Comparison of ENCODE assay signal across 14 cellular contexts in genomic region chr9:131263701-131264100, GRCh38. TPM values are rescaled to one million over a fixed set of nuclear protein-coding genes. Genes with fewer than 3 reads are reported as not detected.
DNase-seq lines count a peak whose midpoint lies in the region; ATAC-seq lines count a peak whose summit lies in the region.
"Had no signal": no experiment of that assay in that cellular context is flagged by ENCODE, and none has a peak within 500 bp of the region (broad histone marks: within the 10 kb centered on the region; RNA-seq: fewer than 3 reads in every experiment).

No MANE protein-coding gene starts in this region.

- no peak overlapping the region for H2AK5ac ChIP-seq in mesenchymal stem cell (ENCODE audit: low read length, severe bottlenecking)

- H2BK120ac ChIP-seq in mesenchymal stem cell (ENCODE audit: low read depth, low read length), result peak overlapping the region; percentile 44

- no peak overlapping the region for H3K18ac ChIP-seq in mesenchymal stem cell (ENCODE audit: low read depth in 1 of 2, low read length in 2 of 2)

- H3K27ac ChIP-seq in BLaER1 (no peak overlapping the region), mesenchymal stem cell (ENCODE audit: low read length, poor library complexity, severe bottlenecking) (no peak overlapping the region)
- H3K27ac ChIP-seq in CD4-positive, CD25-positive, alpha-beta regulatory T cell (ENCODE audit: insufficient read depth, low read length, poor library complexity, severe bottlenecking), result peak overlapping the region; percentile 90
- H3K27ac ChIP-seq: colonic mucosa had no signal

- H3K4me1 Mint-ChIP-seq in CD4-positive, CD25-positive, alpha-beta regulatory T cell, result peaks cover 10 to 86% (median 42%) of the 10 kb centered on the region in 4 donors
- peaks cover 64% of the 10 kb centered on the region for H3K4me1 Mint-ChIP-seq in activated T-helper 1 cell treated with anti-CD3 and anti-CD28 coated beads, Interleukin-12 subunit alpha, Interleukin-12 subunit beta, Interleukin-2, Interleukin-4 antibody, amounts not matched to agents 30 ng/mL and 10 ng/mL and 1 ng/mL, durations not matched to agents 14 hours and 24 hours and 36 hours (ENCODE audit: low read depth)

- intact Hi-C loops in activated T-helper 1 cell treated with anti-CD3 and anti-CD28 coated beads, Interleukin-12 subunit alpha, Interleukin-12 subunit beta, Interleukin-2, Interleukin-4 antibody, amounts not matched to agents 30 ng/mL and 10 ng/mL and 1 ng/mL, durations not matched to agents 14 hours and 24 hours and 36 hours (cut with micrococcal nuclease), result no loop called here

- H3K9me3 ChIP-seq in BLaER1, result no peaks in the 10 kb centered on the region
- H3K9me3 ChIP-seq in CD4-positive, CD25-positive, alpha-beta regulatory T cell (ENCODE audit: control insufficient read depth in 2 of 2, low read length in 2 of 2), result no peaks in the 10 kb centered on the region
- H3K9me3 ChIP-seq in mesenchymal stem cell (ENCODE audit: control insufficient read depth, low read length), result no peaks in the 10 kb centered on the region
- H3K9me3 ChIP-seq: colonic mucosa had no signal

- H2BK5ac ChIP-seq in mesenchymal stem cell (ENCODE audit: low read depth, low read length, poor library complexity, severe bottlenecking), result no peak overlapping the region

- H3K4me1 ChIP-seq in BLaER1 (peaks cover 90% of the 10 kb centered on the region), mesenchymal stem cell (ENCODE audit: control insufficient read depth, insufficient read depth, low read depth, low read length) (no peaks in the 10 kb centered on the region)
- peaks cover 88% of the 10 kb centered on the region for H3K4me1 ChIP-seq in CD4-positive, CD25-positive, alpha-beta regulatory T cell (ENCODE audit: control insufficient read depth, insufficient read depth, low read length, poor library complexity, severe bottlenecking)
- H3K4me1 ChIP-seq: colonic mucosa had no signal

- 90% methylated on average over 6 of the region's 6 CpGs for WGBS in mesenchymal stem cell

- peak overlapping the region; percentile 94 to 99 (median 98) for H3K27ac Mint-ChIP-seq in CD4-positive, CD25-positive, alpha-beta regulatory T cell
- H3K27ac Mint-ChIP-seq in activated T-helper 1 cell treated with anti-CD3 and anti-CD28 coated beads, Interleukin-12 subunit alpha, Interleukin-12 subunit beta, Interleukin-2, Interleukin-4 antibody, amounts not matched to agents 30 ng/mL and 10 ng/mL and 1 ng/mL, durations not matched to agents 14 hours and 24 hours and 36 hours, result peak overlapping the region; percentile 84

- H3K27me3 ChIP-seq in BLaER1, result no peaks in the 10 kb centered on the region
- no peaks in the 10 kb centered on the region for H3K27me3 ChIP-seq in CD4-positive, CD25-positive, alpha-beta regulatory T cell (ENCODE audit: control insufficient read depth, insufficient read depth, low read length)
- no peaks in the 10 kb centered on the region for H3K27me3 ChIP-seq in mesenchymal stem cell (ENCODE audit: control insufficient read depth in 1 of 2, insufficient read depth in 1 of 2, low read length in 2 of 2)
- H3K27me3 ChIP-seq: colonic mucosa had no signal

- no peak overlapping the region for H2AFZ ChIP-seq in mesenchymal stem cell (ENCODE audit: low read depth, low read length)

- H3K4me2 ChIP-seq in BLaER1 (peak overlapping the region; percentile 0; the same call in 1 of the 2 replicates), mesenchymal stem cell (ENCODE audit: low read length, poor library complexity, severe bottlenecking) (no peak overlapping the region)

- H3K9ac ChIP-seq in BLaER1 (no peak overlapping the region), mesenchymal stem cell (ENCODE audit: low read length) (no peak overlapping the region)

- H3K4me3 Mint-ChIP-seq in CD4-positive, CD25-positive, alpha-beta regulatory T cell, result peak overlapping the region; percentile 86 to 99 (median 93)
- H3K4me3 Mint-ChIP-seq in activated T-helper 1 cell treated with anti-CD3 and anti-CD28 coated beads, Interleukin-12 subunit alpha, Interleukin-12 subunit beta, Interleukin-2, Interleukin-4 antibody, amounts not matched to agents 30 ng/mL and 10 ng/mL and 1 ng/mL, durations not matched to agents 14 hours and 24 hours and 36 hours, result peak overlapping the region; percentile 49

- H4K91ac ChIP-seq in mesenchymal stem cell (ENCODE audit: low read length), result no peak overlapping the region

- H2BK15ac ChIP-seq in mesenchymal stem cell (ENCODE audit: low read depth, poor library complexity, severe bottlenecking), result peak overlapping the region; percentile 29

- H3K79me1 ChIP-seq in mesenchymal stem cell (replicated peaks; ENCODE audit: low read length, poor library complexity, severe bottlenecking), result no peaks in the 10 kb centered on the region

- no peak overlapping the region for H3K23ac ChIP-seq in mesenchymal stem cell (ENCODE audit: low read length in 2 of 2)

- H3K27me3 Mint-ChIP-seq in CD4-positive, CD25-positive, alpha-beta regulatory T cell, result peaks cover 3% of the 10 kb centered on the region
- H3K27me3 Mint-ChIP-seq in activated T-helper 1 cell treated with anti-CD3 and anti-CD28 coated beads, Interleukin-12 subunit alpha, Interleukin-12 subunit beta, Interleukin-2, Interleukin-4 antibody, amounts not matched to agents 30 ng/mL and 10 ng/mL and 1 ng/mL, durations not matched to agents 14 hours and 24 hours and 36 hours (ENCODE audit: insufficient read depth), result no peaks in the 10 kb centered on the region

- no peak overlapping the region for H2BK12ac ChIP-seq in mesenchymal stem cell (ENCODE audit: low read length in 2 of 2)

- ATAC-seq in CD4-positive, CD25-positive, alpha-beta regulatory T cell (ENCODE audit: low read depth in 2 of 2), result no peak

- H3K14ac ChIP-seq in mesenchymal stem cell (ENCODE audit: low read length in 2 of 2), result no peak overlapping the region

- H3K9me3 Mint-ChIP-seq in CD4-positive, CD25-positive, alpha-beta regulatory T cell, result no peaks in the 10 kb centered on the region
- no peaks in the 10 kb centered on the region for H3K9me3 Mint-ChIP-seq in activated T-helper 1 cell treated with anti-CD3 and anti-CD28 coated beads, Interleukin-12 subunit alpha, Interleukin-12 subunit beta, Interleukin-2, Interleukin-4 antibody, amounts not matched to agents 30 ng/mL and 10 ng/mL and 1 ng/mL, durations not matched to agents 14 hours and 24 hours and 36 hours

- H3K4me3 ChIP-seq in BLaER1, result no peak overlapping the region
- no peak overlapping the region for H3K4me3 ChIP-seq in CD4-positive, CD25-positive, alpha-beta regulatory T cell (ENCODE audit: low read depth, low read length)
- H3K4me3 ChIP-seq in mesenchymal stem cell (ENCODE audit: insufficient read depth in 1 of 2, low read depth in 1 of 2, low read length in 2 of 2), result no peak overlapping the region
- H3K4me3 ChIP-seq: colonic mucosa had no signal

- no peak for DNase-seq in CD4-positive, CD25-positive, alpha-beta regulatory T cell
- DNase-seq in activated T-helper 1 cell treated with anti-CD3 and anti-CD28 coated beads, Interleukin-12 subunit alpha, Interleukin-12 subunit beta, Interleukin-2, Interleukin-4 antibody, amounts not matched to agents 30 ng/mL and 10 ng/mL and 1 ng/mL, durations not matched to agents 14 hours and 24 hours and 36 hours (ENCODE audit: low spot score), result no peak
- DNase-seq in mesenchymal stem cell, result no peak
- no peak for DNase-seq in DMS79 (lab: John Stamatoyannopoulos, UW)
- no peak for DNase-seq in T-helper 9 cell
- DNase-seq in stimulated activated CD4-positive, alpha-beta T cell treated with anti-CD3 and anti-CD28 coated beads, Interleukin-4, amount 100 ng/mL, for 4 hours, result no peak
- no peak for DNase-seq in NCI-H2227 (lab: John Stamatoyannopoulos, UW; ENCODE audit: unreplicated experiment)
- DNase-seq: colonic mucosa; KBM-7; kidney; NCI-H345; SHP77 treated with DMSO at 0.1 percent for 48 hours; stimulated activated CD4-positive, alpha-beta T cell treated with anti-CD3 and anti-CD28 coated beads, Interleukin-12 subunit alpha, Interleukin-12 subunit beta, amount 100 ng/mL, for 4 hours had no signal

- H4K20me1 ChIP-seq in BLaER1, result no peaks in the 10 kb centered on the region

- no peak overlapping the region for H4K8ac ChIP-seq in mesenchymal stem cell (ENCODE audit: low read length)

- no peak overlapping the region for H3K4ac ChIP-seq in mesenchymal stem cell (ENCODE audit: low read depth in 1 of 2, low read length in 2 of 2)

- H3K36me3 Mint-ChIP-seq in CD4-positive, CD25-positive, alpha-beta regulatory T cell, result peaks cover 29% of the 10 kb centered on the region
- H3K36me3 Mint-ChIP-seq in activated T-helper 1 cell treated with anti-CD3 and anti-CD28 coated beads, Interleukin-12 subunit alpha, Interleukin-12 subunit beta, Interleukin-2, Interleukin-4 antibody, amounts not matched to agents 30 ng/mL and 10 ng/mL and 1 ng/mL, durations not matched to agents 14 hours and 24 hours and 36 hours (ENCODE audit: low read depth), result peaks cover 30% of the 10 kb centered on the region

- H3K36me3 ChIP-seq in BLaER1 (peaks cover 24% of the 10 kb centered on the region), mesenchymal stem cell (ENCODE audit: control insufficient read depth in 1 of 2, insufficient read depth in 2 of 2, low read depth in 1 of 2, low read length in 2 of 2) (no peaks in the 10 kb centered on the region)
- H3K36me3 ChIP-seq in CD4-positive, CD25-positive, alpha-beta regulatory T cell (ENCODE audit: control insufficient read depth, insufficient read depth, low read length), result peaks cover 47% of the 10 kb centered on the region
- H3K36me3 ChIP-seq: colonic mucosa had no signal

RNA-seq across cellular contexts. Expression of gene FAM78A, which starts 12.6 kb away (rescaled TPM):
- total RNA-seq in CD4-positive, CD25-positive, alpha-beta regulatory T cell, result 95.6 TPM
- 10 to 100 TPM; 16.6 to 23.0 (median 17.7) TPM for polyA plus RNA-seq in CD4-positive, CD25-positive, alpha-beta regulatory T cell
- 52.8 and 54.3 TPM in 2 replicates for total RNA-seq in activated T-helper 1 cell treated with anti-CD3 and anti-CD28 coated beads, Interleukin-12 subunit alpha, Interleukin-12 subunit beta, Interleukin-2, Interleukin-4 antibody, amounts not matched to agents 30 ng/mL and 10 ng/mL and 1 ng/mL, durations not matched to agents 14 hours and 24 hours and 36 hours
- 0.72 TPM for polyA plus RNA-seq in mesenchymal stem cell (2013, experiment 1 of 2)
- 0.75 TPM for polyA plus RNA-seq in mesenchymal stem cell (2013, experiment 2 of 2)

RNA-seq across cellular contexts. Expression of gene PLPP7, which starts 25.8 kb away (rescaled TPM):
- total RNA-seq in CD4-positive, CD25-positive, alpha-beta regulatory T cell, result not detected
- polyA plus RNA-seq in CD4-positive, CD25-positive, alpha-beta regulatory T cell, result not detected
- 0.10 TPM in 1 of 2 replicates, not detected in the other for total RNA-seq in activated T-helper 1 cell treated with anti-CD3 and anti-CD28 coated beads, Interleukin-12 subunit alpha, Interleukin-12 subunit beta, Interleukin-2, Interleukin-4 antibody, amounts not matched to agents 30 ng/mL and 10 ng/mL and 1 ng/mL, durations not matched to agents 14 hours and 24 hours and 36 hours
- polyA plus RNA-seq in mesenchymal stem cell (2013, experiment 1 of 2), result 0.17 TPM
- 0.14 TPM for polyA plus RNA-seq in mesenchymal stem cell (2013, experiment 2 of 2)
